In the genomic region with DNA sequence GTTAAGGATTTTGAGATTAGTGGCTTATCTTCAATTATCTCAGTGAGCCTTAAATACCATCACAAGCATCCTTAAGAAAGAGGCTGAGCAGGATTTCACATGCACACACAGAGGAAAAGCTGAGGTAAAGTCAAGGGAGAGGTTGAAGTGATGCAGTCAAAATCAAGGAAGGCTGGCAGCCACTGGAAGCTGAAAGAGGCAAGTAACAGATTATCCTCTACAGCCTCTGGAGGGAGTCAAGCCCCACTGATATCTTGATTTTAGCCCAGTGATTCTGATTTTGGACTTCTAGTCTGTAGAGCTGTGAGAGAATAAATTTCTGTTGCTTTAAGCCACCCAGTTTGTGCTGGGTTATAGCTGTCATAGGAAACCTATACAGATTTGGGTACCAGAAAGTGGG, we compare ENCODE assay signal across 14 cellular contexts.
DNase-seq lines count a peak whose midpoint lies in the region; ATAC-seq and TF ChIP-seq lines count a peak whose summit lies in the region.
"Had no signal": no experiment of that assay in that cellular context is flagged by ENCODE, and none has a peak within 500 bp of the region (broad histone marks: within the 10 kb centered on the region; RNA-seq: fewer than 3 reads in every experiment).

No MANE protein-coding gene starts in this region.

- peaks cover 6% of the 10 kb centered on the region for H3K36me3 Mint-ChIP-seq in Caco-2 (ENCODE audit: insufficient read depth, unreplicated experiment)
- peaks cover 4 to 6% of the 10 kb centered on the region in 2 donors for H3K36me3 Mint-ChIP-seq in CD4-positive, alpha-beta memory T cell
- no peaks in the 10 kb centered on the region for H3K36me3 Mint-ChIP-seq in T-helper 2 cell treated with Interferon-gamma antibody and Interleukin-4, amounts not matched to agents 5 μg/mL and 100 μg/mL, for 36 hours (ENCODE audit: low read depth)

- in situ Hi-C loops in astrocyte of the cerebellum (cut with HindIII; ENCODE audit: low sequenced_read_pairs), result no loop called here

- POLR2A ChIA-PET in Caco-2 (lab: Charles Lee), result interaction anchor here (0.6 kb wide), 1 partner anchor 80 kb away, joined by 3 read pairs; a partner anchor contains a TSS
- POLR2A ChIA-PET in CD4-positive, alpha-beta memory T cell (lab: Charles Lee; ENCODE audit: partially characterized antibody), result no interaction called here

- no peak overlapping the region for H3K27ac ChIP-seq in CD4-positive, alpha-beta memory T cell (ENCODE audit: low read depth, low read length)

- peaks cover 21% of the 10 kb centered on the region for H3K9me3 ChIP-seq in Caco-2
- H3K9me3 ChIP-seq in CD4-positive, alpha-beta memory T cell (ENCODE audit: control insufficient read depth in 1 of 2, low read length in 2 of 2), result no peaks in the 10 kb centered on the region

- CTCF ChIA-PET in Caco-2 (lab: Charles Lee), result interaction anchor here (0.9 to 1.5 kb wide), 3 partner anchors 80 to 180 kb away, joined by 4 to 16 read pairs (median 10); a partner anchor contains a TSS
- CTCF ChIA-PET in CD4-positive, alpha-beta memory T cell (lab: Charles Lee; ENCODE audit: partially characterized antibody), result no interaction called here

- H3K4me3 ChIP-seq in Caco-2 (ENCODE audit: low read depth, low read length) (no peak overlapping the region), astrocyte of the cerebellum (ENCODE audit: low read depth, low read length) (no peak overlapping the region)
- H3K4me3 ChIP-seq in CD4-positive, alpha-beta memory T cell (ENCODE audit: low read length in 2 of 2), result no peak overlapping the region

- intact Hi-C loops in Caco-2 (cut with micrococcal nuclease; ENCODE audit: unreplicated experiment) (loop anchor here (1.0 to 10.0 kb wide), 5 partner anchors 80 to 212 kb away; a partner anchor contains a TSS), Right ventricle myocardium superior (cut with DNase I) (no loop called here)
- intact Hi-C loops in CD4-positive, alpha-beta memory T cell (cut with micrococcal nuclease), result no loop called here

- H3K4me1 Mint-ChIP-seq in Caco-2 (ENCODE audit: low read depth, unreplicated experiment), result peaks cover 21% of the 10 kb centered on the region
- no peaks in the 10 kb centered on the region for H3K4me1 Mint-ChIP-seq in CD4-positive, alpha-beta memory T cell
- no peaks in the 10 kb centered on the region for H3K4me1 Mint-ChIP-seq in T-helper 2 cell treated with Interferon-gamma antibody and Interleukin-4, amounts not matched to agents 5 μg/mL and 100 μg/mL, for 36 hours (ENCODE audit: low read depth)
- H3K4me1 Mint-ChIP-seq: naive thymus-derived CD8-positive, alpha-beta T cell had no signal

- no peak overlapping the region for H3K27ac Mint-ChIP-seq in Caco-2 (ENCODE audit: unreplicated experiment)
- H3K27ac Mint-ChIP-seq in CD4-positive, alpha-beta memory T cell, result no peak overlapping the region
- H3K27ac Mint-ChIP-seq in T-helper 2 cell treated with Interferon-gamma antibody and Interleukin-4, amounts not matched to agents 5 μg/mL and 100 μg/mL, for 36 hours, result no peak overlapping the region
- H3K27ac Mint-ChIP-seq: activated naive CD8-positive, alpha-beta T cell had no signal

- TF ChIP-seq CTCF in Caco-2 (IDR thresholded peaks at IDR 0.05; ENCODE audit: insufficient read depth in 1 of 2, low read depth in 1 of 2, low read length in 1 of 2, severe bottlenecking in 1 of 2, unreplicated experiment in 1 of 2) (peak; percentile 50 to 58), astrocyte of the cerebellum (IDR thresholded peaks at IDR 0.05; ENCODE audit: low read depth, low read length, missing control alignments) (peak; percentile 13)

- no peak for ATAC-seq in Right ventricle myocardium superior (ENCODE audit: poor library complexity)
- ATAC-seq in activated CD4-positive, CD25-positive, alpha-beta regulatory T cell treated with anti-CD3 and anti-CD28 coated beads, Interleukin-2, amount 50 U/mL, for 24 hours, result no peak
- ATAC-seq: naive thymus-derived CD8-positive, alpha-beta T cell had no signal

- no peaks in the 10 kb centered on the region for H3K36me3 ChIP-seq in Caco-2 (ENCODE audit: control insufficient read depth, insufficient read depth, low read length)
- no peaks in the 10 kb centered on the region for H3K36me3 ChIP-seq in CD4-positive, alpha-beta memory T cell (ENCODE audit: insufficient read depth, low read length)

- no peaks in the 10 kb centered on the region for H3K27me3 Mint-ChIP-seq in Caco-2 (ENCODE audit: insufficient read depth, unreplicated experiment)
- no peaks in the 10 kb centered on the region for H3K27me3 Mint-ChIP-seq in CD4-positive, alpha-beta memory T cell
- H3K27me3 Mint-ChIP-seq in T-helper 2 cell treated with Interferon-gamma antibody and Interleukin-4, amounts not matched to agents 5 μg/mL and 100 μg/mL, for 36 hours (ENCODE audit: low read depth), result no peaks in the 10 kb centered on the region
- H3K27me3 Mint-ChIP-seq: activated naive CD8-positive, alpha-beta T cell; naive thymus-derived CD8-positive, alpha-beta T cell had no signal

- peaks cover 27% of the 10 kb centered on the region for H3K9me3 Mint-ChIP-seq in Caco-2 (ENCODE audit: unreplicated experiment)
- peaks cover 0 to 53% (median 41%) of the 10 kb centered on the region in 8 donors for H3K9me3 Mint-ChIP-seq in CD4-positive, alpha-beta memory T cell
- H3K9me3 Mint-ChIP-seq in T-helper 2 cell treated with Interferon-gamma antibody and Interleukin-4, amounts not matched to agents 5 μg/mL and 100 μg/mL, for 36 hours, result peaks cover 25% of the 10 kb centered on the region

- H3K4me3 Mint-ChIP-seq in Caco-2 (ENCODE audit: unreplicated experiment), result no peak overlapping the region
- H3K4me3 Mint-ChIP-seq in CD4-positive, alpha-beta memory T cell, result no peak overlapping the region
- no peak overlapping the region for H3K4me3 Mint-ChIP-seq in T-helper 2 cell treated with Interferon-gamma antibody and Interleukin-4, amounts not matched to agents 5 μg/mL and 100 μg/mL, for 36 hours
- H3K4me3 Mint-ChIP-seq: activated naive CD8-positive, alpha-beta T cell; naive thymus-derived CD8-positive, alpha-beta T cell had no signal

- peak; percentile 66 to 75 for DNase-seq in Caco-2
- peak; percentile 40 for DNase-seq in HT-29 (ENCODE audit: low spot score)
- no peak for DNase-seq in astrocyte of the cerebellum (ENCODE audit: low read depth)
- DNase-seq in iPS-NIHi7 (ENCODE audit: extremely low spot score), result peak; percentile 26
- no peak for DNase-seq in CD4-positive, alpha-beta memory T cell
- DNase-seq in Right ventricle myocardium superior, result no peak
- no peak for DNase-seq in T-helper 2 cell treated with Interferon-gamma antibody and Interleukin-4, amounts not matched to agents 5 μg/mL and 100 μg/mL, for 36 hours (ENCODE audit: low spot score)
- DNase-seq: islet precursor cell; Kasumi-1; naive thymus-derived CD8-positive, alpha-beta T cell; NCI-H2171; substantia nigra had no signal

- BruUV-seq in Caco-2 (replicated peaks; lab: Mats Ljungman, UMichigan), result no TSS peak

- H3K4me1 ChIP-seq in Caco-2, result peaks cover 10% of the 10 kb centered on the region
- H3K4me1 ChIP-seq in CD4-positive, alpha-beta memory T cell (ENCODE audit: insufficient read depth, low read length), result no peaks in the 10 kb centered on the region

- no peaks in the 10 kb centered on the region for H3K27me3 ChIP-seq in Caco-2 (replicated peaks; ENCODE audit: control insufficient read depth, insufficient read depth, low read length)
- no peaks in the 10 kb centered on the region for H3K27me3 ChIP-seq in CD4-positive, alpha-beta memory T cell (ENCODE audit: insufficient read depth, low read length)

Comparison
In these comparisons a context has a peak if more than half of its experiments do, and no peak if none do; other contexts are left out.
1. DNase-seq: peak in Caco-2 (2 of 2), HT-29 (single experiment) and iPS-NIHi7 (single experiment); none in astrocyte of the cerebellum (single experiment), CD4-positive, alpha-beta memory T cell (0 of 5), Right ventricle myocardium superior (single experiment) and T-helper 2 cell treated with Interferon-gamma antibody and Interleukin-4, amounts not matched to agents 5 μg/mL and 100 μg/mL, for 36 hours (single experiment).